39 cellular contexts compared by ENCODE assay signal in the genomic region with DNA sequence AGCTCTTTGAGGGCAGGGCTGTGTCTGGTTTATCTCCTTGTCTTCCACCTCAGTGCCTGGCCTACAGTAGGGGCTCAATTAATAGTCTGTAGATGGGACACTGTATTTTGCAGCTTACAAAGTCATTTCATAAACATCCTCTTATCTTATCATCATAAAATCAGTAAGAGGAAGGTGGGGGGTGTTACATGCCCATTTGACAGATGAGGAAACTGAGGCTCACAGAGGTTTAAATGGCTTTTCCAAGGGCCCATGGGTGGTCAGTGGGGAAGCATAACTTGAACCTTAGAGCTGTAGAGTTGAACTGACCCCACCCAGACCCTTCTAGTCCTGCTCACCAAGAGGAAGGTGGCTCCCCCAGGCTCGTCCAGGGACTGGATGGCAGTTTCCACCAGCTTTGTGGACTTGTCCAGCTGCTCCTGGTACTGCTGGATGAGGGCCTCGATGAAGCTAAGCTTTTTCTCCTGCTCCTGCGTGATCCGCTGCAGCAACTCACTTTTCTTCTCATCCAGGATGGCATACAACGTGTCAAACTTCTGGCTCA. TPM values are rescaled to one million over a fixed set of nuclear protein-coding genes. Genes with fewer than 3 reads are reported as not detected.
"Had no signal": no experiment of that assay in that cellular context is flagged by ENCODE, and none has a peak within 500 bp of the region (broad histone marks: within the 10 kb centered on the region; RNA-seq: fewer than 3 reads in every experiment).

No MANE protein-coding gene starts in this region.

- DNase-seq: activated B cell treated with CpG ODN at 0.5 μM for 24 hours; activated CD4-positive, alpha-beta memory T cell treated with anti-CD3 and anti-CD28 coated beads for 36 hours; activated CD4-positive, alpha-beta T cell treated with anti-CD3 and anti-CD28 coated beads for 4 hours; activated CD4-positive, alpha-beta T cell treated with anti-CD3 and anti-CD28 coated beads, Interleukin-2, amount 10 ng/mL, durations not matched to agents 24 days and 14 days; activated CD4-positive, alpha-beta T cell treated with anti-CD3 and anti-CD28 coated beads, Interleukin-2, amount 50 U/mL, for 1 hour; activated CD4-positive, alpha-beta T cell treated with anti-CD3 and anti-CD28 coated beads, Interleukin-2, amount 50 U/mL, for 4 hours; activated CD4-positive, CD25-positive, alpha-beta regulatory T cell treated with anti-CD3 and anti-CD28 coated beads, Interleukin-2, amount 50 U/mL, for 72 hours; activated CD8-positive, alpha-beta memory T cell treated with anti-CD3 and anti-CD28 coated beads, Interleukin-2, amount 50 U/mL, for 4 hours; activated CD8-positive, alpha-beta T cell treated with anti-CD3 and anti-CD28 coated beads for 36 hours; activated effector memory CD4-positive, alpha-beta T cell treated with anti-CD3 and anti-CD28 coated beads, Interleukin-2, amount 50 U/mL, for 16 hours; activated gamma-delta T cell treated with Interleukin-2 at 50 U/mL for 16 hours; activated naive CD4-positive, alpha-beta T cell; activated naive CD4-positive, alpha-beta T cell treated with anti-CD3 and anti-CD28 coated beads for 36 hours; activated naive CD4-positive, alpha-beta T cell treated with anti-CD3 and anti-CD28 coated beads, Interleukin-2, amount 50 U/mL, for 16 hours; activated naive CD8-positive, alpha-beta T cell treated with anti-CD3 and anti-CD28 coated beads for 36 hours; activated T-cell treated with anti-CD3 and anti-CD28 coated beads for 4 hours; activated T-cell treated with anti-CD3 and anti-CD28 coated beads, Interleukin-2, amount 50 U/mL, for 1 hour; activated T-cell treated with anti-CD3 and anti-CD28 coated beads, Interleukin-2, amount 50 U/mL, for 4 hours; activated T-cell treated with anti-CD3 and anti-CD28 coated beads, Interleukin-2, amount 50 U/mL, for 72 hours; adrenal gland; amniotic stem cell; aorta; body of pancreas; brain microvascular endothelial cell; central memory CD4-positive, alpha-beta T cell; T-helper 1 cell; T-helper 2 cell; T-helper 9 cell had no signal

- H3K4me3 ChIP-seq: adrenal gland, body of pancreas, breast epithelium had no signal

- H3K4me1 Mint-ChIP-seq: activated B cell treated with CpG ODN at 0.5 μM for 24 hours; activated naive CD8-positive, alpha-beta T cell treated with anti-CD3 and anti-CD28 coated beads for 36 hours; activated T-helper 17 cell treated with anti-CD3 and anti-CD28 coated beads, Interleukin-2, amount 50 U/mL, for 72 hours had no signal

- H3K36me3 ChIP-seq: adrenal gland, brain microvascular endothelial cell, breast epithelium had no signal

- H3K27ac Mint-ChIP-seq: activated B cell treated with CpG ODN at 0.5 μM for 24 hours; activated CD4-positive, alpha-beta memory T cell treated with anti-CD3 and anti-CD28 coated beads for 36 hours; activated CD4-positive, alpha-beta T cell treated with anti-CD3 and anti-CD28 coated beads, Interleukin-2, amount 10 ng/mL, durations not matched to agents 24 days and 14 days; activated CD8-positive, alpha-beta T cell treated with anti-CD3 and anti-CD28 coated beads for 36 hours; activated naive CD4-positive, alpha-beta T cell treated with anti-CD3 and anti-CD28 coated beads for 36 hours; activated naive CD8-positive, alpha-beta T cell treated with anti-CD3 and anti-CD28 coated beads for 36 hours; activated T-cell treated with anti-CD3 and anti-CD28 coated beads, Interleukin-2, amount 50 U/mL, for 72 hours; activated T-helper 1 cell treated with anti-CD3 and anti-CD28 coated beads, Interleukin-12 subunit alpha, Interleukin-12 subunit beta, Interleukin-2, Interleukin-4 antibody, amounts not matched to agents 30 ng/mL and 10 ng/mL and 1 ng/mL, durations not matched to agents 14 hours and 24 hours and 36 hours; activated T-helper 17 cell treated with anti-CD3 and anti-CD28 coated beads, Interleukin-2, amount 50 U/mL, for 72 hours; T-helper 1 cell treated with Interleukin-12 subunit alpha and Interleukin-12 subunit beta and Interleukin-4 antibody, amounts not matched to agents 30 μg/mL and 1 μg/mL, for 36 hours; T-helper 2 cell treated with Interferon-gamma antibody and Interleukin-4, amounts not matched to agents 5 μg/mL and 100 μg/mL, for 36 hours had no signal

- H3K27ac ChIP-seq: adrenal gland, body of pancreas, brain microvascular endothelial cell, breast epithelium, VCaP had no signal

- H3K4me1 ChIP-seq: adrenal gland, body of pancreas, breast epithelium had no signal

- H3K4me3 Mint-ChIP-seq: activated B cell treated with CpG ODN at 0.5 μM for 24 hours; activated CD4-positive, alpha-beta memory T cell treated with anti-CD3 and anti-CD28 coated beads for 36 hours; activated CD4-positive, alpha-beta T cell treated with anti-CD3 and anti-CD28 coated beads, Interleukin-2, amount 10 ng/mL, durations not matched to agents 24 days and 14 days; activated CD8-positive, alpha-beta T cell treated with anti-CD3 and anti-CD28 coated beads for 36 hours; activated naive CD4-positive, alpha-beta T cell treated with anti-CD3 and anti-CD28 coated beads for 36 hours; activated naive CD8-positive, alpha-beta T cell treated with anti-CD3 and anti-CD28 coated beads for 36 hours; activated T-cell treated with anti-CD3 and anti-CD28 coated beads, Interleukin-2, amount 50 U/mL, for 4 hours; activated T-cell treated with anti-CD3 and anti-CD28 coated beads, Interleukin-2, amount 50 U/mL, for 72 hours; activated T-helper 1 cell treated with anti-CD3 and anti-CD28 coated beads, Interleukin-12 subunit alpha, Interleukin-12 subunit beta, Interleukin-2, Interleukin-4 antibody, amounts not matched to agents 30 ng/mL and 10 ng/mL and 1 ng/mL, durations not matched to agents 14 hours and 24 hours and 36 hours; activated T-helper 17 cell treated with anti-CD3 and anti-CD28 coated beads, Interleukin-2, amount 50 U/mL, for 72 hours; T-helper 1 cell treated with Interleukin-12 subunit alpha and Interleukin-12 subunit beta and Interleukin-4 antibody, amounts not matched to agents 30 μg/mL and 1 μg/mL, for 36 hours; T-helper 2 cell treated with Interferon-gamma antibody and Interleukin-4, amounts not matched to agents 5 μg/mL and 100 μg/mL, for 36 hours had no signal

- FAIRE-seq: astrocyte, TTC549 had no signal

- H3K27me3 ChIP-seq: body of pancreas had no signal

- H3K36me3 Mint-ChIP-seq: activated CD4-positive, alpha-beta memory T cell treated with anti-CD3 and anti-CD28 coated beads for 36 hours; activated naive CD4-positive, alpha-beta T cell treated with anti-CD3 and anti-CD28 coated beads, Interleukin-2, amount 50 U/mL, for 72 hours; activated naive CD8-positive, alpha-beta T cell treated with anti-CD3 and anti-CD28 coated beads for 36 hours had no signal

- H3K9me3 ChIP-seq: adrenal gland, body of pancreas, breast epithelium had no signal

- H3K9me3 Mint-ChIP-seq: activated B cell treated with CpG ODN at 0.5 μM for 24 hours; activated CD4-positive, alpha-beta memory T cell treated with anti-CD3 and anti-CD28 coated beads for 36 hours; activated CD4-positive, alpha-beta T cell treated with anti-CD3 and anti-CD28 coated beads, Interleukin-2, amount 10 ng/mL, durations not matched to agents 24 days and 14 days; activated CD8-positive, alpha-beta T cell treated with anti-CD3 and anti-CD28 coated beads for 36 hours; activated naive CD4-positive, alpha-beta T cell treated with anti-CD3 and anti-CD28 coated beads for 36 hours; activated naive CD4-positive, alpha-beta T cell treated with anti-CD3 and anti-CD28 coated beads, Interleukin-2, amount 50 U/mL, for 72 hours; activated naive CD8-positive, alpha-beta T cell treated with anti-CD3 and anti-CD28 coated beads for 36 hours; activated T-cell treated with anti-CD3 and anti-CD28 coated beads, Interleukin-2, amount 50 U/mL, for 4 hours; activated T-cell treated with anti-CD3 and anti-CD28 coated beads, Interleukin-2, amount 50 U/mL, for 72 hours; activated T-helper 1 cell treated with anti-CD3 and anti-CD28 coated beads, Interleukin-12 subunit alpha, Interleukin-12 subunit beta, Interleukin-2, Interleukin-4 antibody, amounts not matched to agents 30 ng/mL and 10 ng/mL and 1 ng/mL, durations not matched to agents 14 hours and 24 hours and 36 hours; activated T-helper 17 cell treated with anti-CD3 and anti-CD28 coated beads, Interleukin-2, amount 50 U/mL, for 72 hours; T-helper 1 cell treated with Interleukin-12 subunit alpha and Interleukin-12 subunit beta and Interleukin-4 antibody, amounts not matched to agents 30 μg/mL and 1 μg/mL, for 36 hours; T-helper 2 cell treated with Interferon-gamma antibody and Interleukin-4, amounts not matched to agents 5 μg/mL and 100 μg/mL, for 36 hours had no signal

- ATAC-seq: activated CD8-positive, alpha-beta T cell treated with anti-CD3 and anti-CD28 coated beads for 36 hours; activated naive CD4-positive, alpha-beta T cell treated with anti-CD3 and anti-CD28 coated beads, Interleukin-2, amount 50 U/mL, for 72 hours; activated T-cell treated with anti-CD3 and anti-CD28 coated beads, Interleukin-2, amount 50 U/mL, for 4 hours; activated T-cell treated with anti-CD3 and anti-CD28 coated beads, Interleukin-2, amount 50 U/mL, for 72 hours; activated T-helper 17 cell treated with anti-CD3 and anti-CD28 coated beads, Interleukin-2, amount 50 U/mL, for 72 hours; body of pancreas had no signal

RNA-seq across cellular contexts. Expression of gene TRIM63, which starts 9.3 kb away (rescaled TPM):
- total RNA-seq: activated B cell treated with CpG ODN at 0.5 μM for 24 hours; activated CD4-positive, alpha-beta T cell treated with anti-CD3 and anti-CD28 coated beads, Interleukin-2, amount 10 ng/mL, durations not matched to agents 24 days and 14 days; activated CD8-positive, alpha-beta memory T cell treated with anti-CD3 and anti-CD28 coated beads for 36 hours; activated naive CD8-positive, alpha-beta T cell treated with anti-CD3 and anti-CD28 coated beads for 36 hours; activated T-cell treated with anti-CD3 and anti-CD28 coated beads, Interleukin-2, amount 50 U/mL, for 4 hours; activated T-helper 1 cell treated with anti-CD3 and anti-CD28 coated beads, Interleukin-12 subunit alpha, Interleukin-12 subunit beta, Interleukin-2, Interleukin-4 antibody, amounts not matched to agents 30 ng/mL and 10 ng/mL and 1 ng/mL, durations not matched to agents 14 hours and 24 hours and 36 hours; activated T-helper 17 cell treated with anti-CD3 and anti-CD28 coated beads, Interleukin-2, amount 50 U/mL, for 72 hours; astrocyte; body of pancreas; cerebellum had no signal

RNA-seq across cellular contexts. Expression of gene SLC30A2, which starts 12.2 kb away (rescaled TPM):
- total RNA-seq: activated B cell treated with CpG ODN at 0.5 μM for 24 hours; activated CD4-positive, alpha-beta memory T cell treated with anti-CD3 and anti-CD28 coated beads for 36 hours; activated CD4-positive, alpha-beta T cell treated with anti-CD3 and anti-CD28 coated beads, Interleukin-2, amount 10 ng/mL, durations not matched to agents 24 days and 14 days; activated CD8-positive, alpha-beta memory T cell treated with anti-CD3 and anti-CD28 coated beads for 36 hours; activated CD8-positive, alpha-beta T cell treated with anti-CD3 and anti-CD28 coated beads for 36 hours; activated naive CD4-positive, alpha-beta T cell treated with anti-CD3 and anti-CD28 coated beads for 36 hours; activated naive CD4-positive, alpha-beta T cell treated with anti-CD3 and anti-CD28 coated beads, Interleukin-2, amount 50 U/mL, for 72 hours; activated naive CD8-positive, alpha-beta T cell treated with anti-CD3 and anti-CD28 coated beads for 36 hours; activated T-cell treated with anti-CD3 and anti-CD28 coated beads, Interleukin-2, amount 50 U/mL, for 4 hours; activated T-cell treated with anti-CD3 and anti-CD28 coated beads, Interleukin-2, amount 50 U/mL, for 72 hours; activated T-helper 1 cell treated with anti-CD3 and anti-CD28 coated beads, Interleukin-12 subunit alpha, Interleukin-12 subunit beta, Interleukin-2, Interleukin-4 antibody, amounts not matched to agents 30 ng/mL and 10 ng/mL and 1 ng/mL, durations not matched to agents 14 hours and 24 hours and 36 hours; activated T-helper 17 cell treated with anti-CD3 and anti-CD28 coated beads, Interleukin-2, amount 50 U/mL, for 72 hours; aorta; astrocyte; cerebellum had no signal

RNA-seq across cellular contexts. Expression of gene EXTL1, which starts 36.5 kb away (rescaled TPM):
- total RNA-seq: activated B cell treated with CpG ODN at 0.5 μM for 24 hours; activated CD4-positive, alpha-beta memory T cell treated with anti-CD3 and anti-CD28 coated beads for 36 hours; activated CD4-positive, alpha-beta T cell treated with anti-CD3 and anti-CD28 coated beads, Interleukin-2, amount 10 ng/mL, durations not matched to agents 24 days and 14 days; activated CD8-positive, alpha-beta memory T cell treated with anti-CD3 and anti-CD28 coated beads for 36 hours; activated CD8-positive, alpha-beta T cell treated with anti-CD3 and anti-CD28 coated beads for 36 hours; activated naive CD4-positive, alpha-beta T cell treated with anti-CD3 and anti-CD28 coated beads for 36 hours; activated naive CD4-positive, alpha-beta T cell treated with anti-CD3 and anti-CD28 coated beads, Interleukin-2, amount 50 U/mL, for 72 hours; activated naive CD8-positive, alpha-beta T cell treated with anti-CD3 and anti-CD28 coated beads for 36 hours; activated T-cell treated with anti-CD3 and anti-CD28 coated beads, Interleukin-2, amount 50 U/mL, for 4 hours; activated T-cell treated with anti-CD3 and anti-CD28 coated beads, Interleukin-2, amount 50 U/mL, for 72 hours; activated T-helper 17 cell treated with anti-CD3 and anti-CD28 coated beads, Interleukin-2, amount 50 U/mL, for 72 hours; body of pancreas had no signal
